In the genomic region with DNA sequence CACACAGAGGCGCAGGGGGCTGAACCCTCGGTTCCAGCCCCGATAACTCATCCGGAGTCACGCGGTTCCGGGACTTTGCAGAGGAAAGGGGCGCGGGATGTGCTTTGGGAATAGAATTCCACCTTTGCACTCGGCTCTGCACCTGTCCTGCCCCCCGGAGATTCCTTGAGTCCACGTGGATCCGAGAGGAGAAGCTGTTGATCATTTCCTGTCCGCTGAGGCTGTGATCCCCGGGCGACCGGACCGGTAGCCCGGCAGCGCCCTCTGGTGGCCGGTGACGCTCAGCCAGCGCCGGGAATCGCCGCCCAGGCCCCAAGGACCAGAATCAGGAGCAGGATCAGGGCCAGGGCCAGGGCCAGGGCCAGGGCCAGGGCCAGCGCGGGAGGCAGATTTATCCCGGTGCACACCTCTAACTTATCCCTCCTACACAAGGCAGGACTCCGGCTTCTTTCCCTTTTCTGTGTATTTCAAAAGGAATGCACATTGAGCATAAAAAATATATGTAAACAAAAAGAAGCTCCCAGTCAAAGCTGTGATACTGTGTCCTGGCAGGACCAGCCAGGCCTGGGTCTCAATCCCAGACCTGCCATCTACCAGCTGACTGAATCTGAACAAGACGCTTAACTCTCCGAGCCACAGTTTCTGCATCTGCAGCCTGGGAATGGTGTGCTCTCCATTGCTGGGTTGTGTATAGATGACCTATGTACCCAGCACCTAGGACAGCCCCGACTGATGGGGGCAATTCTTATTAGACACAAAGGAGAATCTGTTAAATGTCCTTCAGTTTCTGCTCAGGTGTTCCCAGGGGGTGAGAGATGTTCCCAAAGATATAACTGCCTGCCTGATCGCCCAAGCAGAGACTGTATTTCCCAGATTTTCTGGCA, we compare ENCODE assay signal across 8 cellular contexts. TPM values are rescaled to one million over a fixed set of nuclear protein-coding genes. Genes with fewer than 3 reads are reported as not detected.
A peak's percentile ranks its signal among the peaks of the same experiment; 100 is the strongest.
DNase-seq lines count a peak whose midpoint lies in the region; ATAC-seq and TF ChIP-seq lines count a peak whose summit lies in the region.

No MANE protein-coding gene starts in this region.

- peaks cover 43% of the 10 kb centered on the region for H3K4me1 Mint-ChIP-seq in activated T-cell treated with anti-CD3 and anti-CD28 coated beads, Interleukin-2, amount 50 U/mL, for 24 hours (ENCODE audit: low read depth)

- H3K9me3 ChIP-seq in OCI-LY3 (ENCODE audit: insufficient read depth, low read length) = no peaks in the 10 kb centered on the region

- peaks cover 33% of the 10 kb centered on the region for H3K27me3 Mint-ChIP-seq in activated T-cell treated with anti-CD3 and anti-CD28 coated beads, Interleukin-2, amount 50 U/mL, for 24 hours

- H3K4me3 Mint-ChIP-seq in activated T-cell treated with anti-CD3 and anti-CD28 coated beads, Interleukin-2, amount 50 U/mL, for 24 hours = peak overlapping the region; percentile 68

- H3K36me3 Mint-ChIP-seq in activated T-cell treated with anti-CD3 and anti-CD28 coated beads, Interleukin-2, amount 50 U/mL, for 24 hours (ENCODE audit: low read depth) = no peaks in the 10 kb centered on the region

- H3K4me3 ChIP-seq in GM06990 (replicated peaks; ENCODE audit: low read depth, low read length) (peak overlapping the region; percentile 57), OCI-LY3 (ENCODE audit: low read length) (peak overlapping the region; percentile 87)

- peak overlapping the region; percentile 71 for H3K27ac Mint-ChIP-seq in activated T-cell treated with anti-CD3 and anti-CD28 coated beads, Interleukin-2, amount 50 U/mL, for 24 hours

- H3K4me1 ChIP-seq in OCI-LY3 (ENCODE audit: low read length) = peaks cover 38% of the 10 kb centered on the region

- H3K79me2 ChIP-seq in OCI-LY3 (ENCODE audit: low read length) = no peaks in the 10 kb centered on the region

- H3K27ac ChIP-seq in OCI-LY3 (ENCODE audit: low read length) = no peak overlapping the region

- no peaks in the 10 kb centered on the region for H3K27me3 ChIP-seq in GM06990 (replicated peaks; ENCODE audit: control insufficient read depth, insufficient read depth, low read length)
- no peaks in the 10 kb centered on the region for H3K27me3 ChIP-seq in OCI-LY3 (ENCODE audit: low read depth, low read length)

- peak overlapping the region; percentile 99 for H3K4me2 ChIP-seq in OCI-LY3 (ENCODE audit: low read length)

- H3K9me3 Mint-ChIP-seq in activated T-cell treated with anti-CD3 and anti-CD28 coated beads, Interleukin-2, amount 50 U/mL, for 24 hours = no peaks in the 10 kb centered on the region

- peak overlapping the region; percentile 93 for H2AFZ ChIP-seq in OCI-LY3 (ENCODE audit: low read depth, low read length)

- no peak for ATAC-seq in HG03135 (IDR thresholded peaks at IDR 0.05; ENCODE audit: unreplicated experiment)

- TF ChIP-seq CTCF in GM06990 (IDR thresholded peaks at IDR 0.05; ENCODE audit: insufficient read depth, low read length, poor library complexity, severe bottlenecking) (peak; percentile 95), OCI-LY3 (IDR thresholded peaks at IDR 0.05; ENCODE audit: low read depth, low read length) (peak; percentile 79)

- H3K9ac ChIP-seq in OCI-LY3 (ENCODE audit: low read length) = peak overlapping the region; percentile 68

- DNase-seq in GM06990 (ENCODE audit: extremely low read depth, insufficient read length) = peak; percentile 85
- peak; percentile 43 for DNase-seq in HS-5 (ENCODE audit: low read depth)
- DNase-seq in activated T-cell treated with anti-CD3 and anti-CD28 coated beads, Interleukin-2, amount 50 U/mL, for 24 hours = peak; percentile 90
- DNase-seq in fibroblast of gingiva (ENCODE audit: low read depth) = peak; percentile 44
- DNase-seq in myocyte (ENCODE audit: low read depth) = peak; percentile 71
- peak; percentile 91 for DNase-seq in stimulated activated CD8-positive, alpha-beta memory T cell treated with anti-CD3 and anti-CD28 coated beads, Interleukin-4, amount 100 ng/mL, for 48 hours

- no peaks in the 10 kb centered on the region for H4K20me1 ChIP-seq in OCI-LY3 (ENCODE audit: insufficient read depth, low read length)

- no peaks in the 10 kb centered on the region for H3K36me3 ChIP-seq in GM06990 (ENCODE audit: control insufficient read depth, insufficient read depth, low read length)
- H3K36me3 ChIP-seq in OCI-LY3 (replicated peaks; ENCODE audit: low read depth, low read length) = no peaks in the 10 kb centered on the region

RNA-seq across cellular contexts. Expression of a gene that starts 8.5 kb away (rescaled TPM):
- not detected in 2 replicates for total RNA-seq in myocyte
- polyA plus RNA-seq in myocyte (2012) = not detected

RNA-seq across cellular contexts. Expression of a gene that starts 49.9 kb away (rescaled TPM):
- total RNA-seq in myocyte = not detected in 2 replicates
- 0.19 TPM for polyA plus RNA-seq in myocyte (2012)
